In genomic region chr9:102892025-102892424, GRCh38 we compare ENCODE assay signal across 30 cellular contexts.
DNase-seq lines count a peak whose midpoint lies in the region; FAIRE-seq and TF ChIP-seq lines count a peak whose summit lies in the region.
"Had no signal": no experiment of that assay in that cellular context is flagged by ENCODE, and none has a peak within 500 bp of the region (broad histone marks: within the 10 kb centered on the region; RNA-seq: fewer than 3 reads in every experiment).

No MANE protein-coding gene starts in this region.

- no peak for TF ChIP-seq CTCF in neural cell (IDR thresholded peaks at IDR 0.05; ENCODE audit: poor library complexity, severe bottlenecking)

- no peak for TF ChIP-seq RAD21 in neural cell (conservative IDR thresholded peaks at IDR 0.05)

- no peaks in the 10 kb centered on the region for H3K79me2 ChIP-seq in neural cell (replicated peaks; ENCODE audit: insufficient read depth, low read length)

- H3K36me3 ChIP-seq in neural cell (ENCODE audit: insufficient read depth, low read length) = no peaks in the 10 kb centered on the region
- H3K36me3 ChIP-seq: BE2C; BLaER1; BLaER1 treated with 17β-estradiol and CSF1 and Interleukin-3, amounts not matched to agents 10 nM and 100 nM had no signal

- no peaks in the 10 kb centered on the region for H3K27me3 ChIP-seq in neural cell (ENCODE audit: insufficient read depth, low read depth, low read length)
- H3K27me3 ChIP-seq: BE2C; BLaER1; BLaER1 treated with 17β-estradiol and CSF1 and Interleukin-3, amounts not matched to agents 10 nM and 100 nM had no signal

- TF ChIP-seq POLR2A in H54 (IDR thresholded peaks at IDR 0.05; ENCODE audit: low read depth, low read length) (no peak), erythroblast (IDR thresholded peaks at IDR 0.05; ENCODE audit: low read length) (no peak)

- peak; percentile 70 for FAIRE-seq in H54 (lab: Jason Lieb, UNC)
- FAIRE-seq: A204.1, A549, D721Med had no signal

- DNase-seq in H54 (ENCODE audit: insufficient read length, low spot score) (no peak), erythroblast (lab: John Stamatoyannopoulos, UW) (no peak), ACHN (no peak)
- DNase-seq: 8988T; AML-193; BE2C; C1 segment of cervical spinal cord; Caco-2; Calu3; CD4-positive, alpha-beta memory T cell; CD4-positive, alpha-beta T cell; CD4-positive, CD25-positive, alpha-beta regulatory T cell; CD8-positive, alpha-beta memory T cell; CD8-positive, alpha-beta T cell; COR-L47; DMS 273 treated with DMSO at 0.1 percent for 48 hours; DMS153; DMS53; DMS79; DMS79 treated with DMSO at 0.1 percent for 48 hours; DND-41; EL had no signal

- H2AFZ ChIP-seq in neural cell (ENCODE audit: low read depth, low read length) = no peak overlapping the region

- peak overlapping the region; percentile 3 for H3K4me2 ChIP-seq in neural cell (ENCODE audit: low read length)
- H3K4me2 ChIP-seq: A549; BLaER1; BLaER1 treated with 17β-estradiol and CSF1 and Interleukin-3, amounts not matched to agents 10 nM and 100 nM had no signal

- peak; percentile 95 for TF ChIP-seq EP300 in neural cell (conservative IDR thresholded peaks at IDR 0.05; ENCODE audit: poor library complexity, severe bottlenecking)

- H3K9me3 ChIP-seq in neural cell (ENCODE audit: low read length) = no peaks in the 10 kb centered on the region
- H3K9me3 ChIP-seq: A549, BE2C, BLaER1, Caco-2 had no signal

- no peaks in the 10 kb centered on the region for H4K20me1 ChIP-seq in neural cell (ENCODE audit: insufficient read depth)
- H4K20me1 ChIP-seq: BLaER1; BLaER1 treated with 17β-estradiol and CSF1 and Interleukin-3, amounts not matched to agents 10 nM and 100 nM had no signal

- no peaks in the 10 kb centered on the region for H3F3A ChIP-seq in neural cell (ENCODE audit: insufficient read depth, low read length, poor library complexity, severe bottlenecking)

- H3K27ac ChIP-seq in neural cell (ENCODE audit: low read length) = no peak overlapping the region
- H3K27ac ChIP-seq: 22Rv1; A549; BLaER1; BLaER1 treated with 17β-estradiol and CSF1 and Interleukin-3, amounts not matched to agents 10 nM and 100 nM; C4-2B had no signal

- no peak overlapping the region for H3K9ac ChIP-seq in neural cell (ENCODE audit: low read length)
- H3K9ac ChIP-seq: BLaER1; BLaER1 treated with 17β-estradiol and CSF1 and Interleukin-3, amounts not matched to agents 10 nM and 100 nM had no signal

- in situ Hi-C loops in ACHN (cut with HindIII; ENCODE audit: low pct_ligation_motif_present, low pct_unique_long_range_greater_than_20kb, low sequenced_read_pairs) = no loop called here

- no peaks in the 10 kb centered on the region for H3K9me2 ChIP-seq in neural cell (ENCODE audit: insufficient read depth, low read length)

- H3K4me3 ChIP-seq in neural cell (ENCODE audit: low read length) = no peak overlapping the region
- H3K4me3 ChIP-seq: A549; BLaER1; BLaER1 treated with 17β-estradiol and CSF1 and Interleukin-3, amounts not matched to agents 10 nM and 100 nM had no signal

TF ChIP-seq in neural cell, 6 proteins besides CTCF, POLR2A, EP300 and RAD21:
- TF ChIP-seq TAF1 (IDR thresholded peaks at IDR 0.05; ENCODE audit: low read depth) (no peak), POLR2AphosphoS5 (IDR thresholded peaks at IDR 0.05) (peak; percentile 95), EZH2 (IDR thresholded peaks at IDR 0.05; ENCODE audit: borderline replicate concordance, insufficient read depth, low read length, poor library complexity, severe bottlenecking) (no peak), MXI1 (conservative IDR thresholded peaks at IDR 0.05; ENCODE audit: poor library complexity, severe bottlenecking) (no peak)
- TF ChIP-seq, protein P1, sequence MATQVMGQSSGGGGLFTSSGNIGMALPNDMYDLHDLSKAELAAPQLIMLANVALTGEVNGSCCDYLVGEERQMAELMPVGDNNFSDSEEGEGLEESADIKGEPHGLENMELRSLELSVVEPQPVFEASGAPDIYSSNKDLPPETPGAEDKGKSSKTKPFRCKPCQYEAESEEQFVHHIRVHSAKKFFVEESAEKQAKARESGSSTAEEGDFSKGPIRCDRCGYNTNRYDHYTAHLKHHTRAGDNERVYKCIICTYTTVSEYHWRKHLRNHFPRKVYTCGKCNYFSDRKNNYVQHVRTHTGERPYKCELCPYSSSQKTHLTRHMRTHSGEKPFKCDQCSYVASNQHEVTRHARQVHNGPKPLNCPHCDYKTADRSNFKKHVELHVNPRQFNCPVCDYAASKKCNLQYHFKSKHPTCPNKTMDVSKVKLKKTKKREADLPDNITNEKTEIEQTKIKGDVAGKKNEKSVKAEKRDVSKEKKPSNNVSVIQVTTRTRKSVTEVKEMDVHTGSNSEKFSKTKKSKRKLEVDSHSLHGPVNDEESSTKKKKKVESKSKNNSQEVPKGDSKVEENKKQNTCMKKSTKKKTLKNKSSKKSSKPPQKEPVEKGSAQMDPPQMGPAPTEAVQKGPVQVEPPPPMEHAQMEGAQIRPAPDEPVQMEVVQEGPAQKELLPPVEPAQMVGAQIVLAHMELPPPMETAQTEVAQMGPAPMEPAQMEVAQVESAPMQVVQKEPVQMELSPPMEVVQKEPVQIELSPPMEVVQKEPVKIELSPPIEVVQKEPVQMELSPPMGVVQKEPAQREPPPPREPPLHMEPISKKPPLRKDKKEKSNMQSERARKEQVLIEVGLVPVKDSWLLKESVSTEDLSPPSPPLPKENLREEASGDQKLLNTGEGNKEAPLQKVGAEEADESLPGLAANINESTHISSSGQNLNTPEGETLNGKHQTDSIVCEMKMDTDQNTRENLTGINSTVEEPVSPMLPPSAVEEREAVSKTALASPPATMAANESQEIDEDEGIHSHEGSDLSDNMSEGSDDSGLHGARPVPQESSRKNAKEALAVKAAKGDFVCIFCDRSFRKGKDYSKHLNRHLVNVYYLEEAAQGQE (IDR thresholded peaks at IDR 0.05; ENCODE audit: borderline replicate concordance) = peak; percentile 28
TF ChIP-seq in neural cell: peak in this region for 2.
